ENCODE assay signal across 8 cellular contexts in genomic region chr14:23301288-23301968, GRCh38. TPM values are rescaled to one million over a fixed set of nuclear protein-coding genes. Genes with fewer than 3 reads are reported as not detected.
DNase-seq lines count a peak whose midpoint lies in the region; ATAC-seq, FAIRE-seq and TF ChIP-seq lines count a peak whose summit lies in the region.

No MANE protein-coding gene starts in this region.

- peak; percentile 98 for TF ChIP-seq CTCF in GM13976 (IDR thresholded peaks at IDR 0.05; ENCODE audit: borderline replicate concordance, control extremely low read depth, extremely low read depth, insufficient read depth, missing control alignments)
- peak; percentile 80 for TF ChIP-seq CTCF in psoas muscle (IDR thresholded peaks at IDR 0.05)

- in situ Hi-C loops in GM13976 (cut with MboI; ENCODE audit: low sequenced_read_pairs, unreplicated experiment): no loop called here

- intact Hi-C loops in left ventricle myocardium superior (cut with micrococcal nuclease): no loop called here
- intact Hi-C loops in psoas muscle (cut with DNase I): no loop called here

- H3K36me3 ChIP-seq in psoas muscle (ENCODE audit: insufficient read depth in 1 of 2, low read depth in 1 of 2): peaks cover 8 to 30% of the 10 kb centered on the region in 2 donors

- peak overlapping the region; percentile 78 for H3K4me3 ChIP-seq in psoas muscle

- H3K27ac ChIP-seq in psoas muscle: peak overlapping the region; percentile 93

- no peaks in the 10 kb centered on the region for H3K27me3 ChIP-seq in psoas muscle (ENCODE audit: insufficient read depth in 3 of 3, low read length in 2 of 3)

- FAIRE-seq in urothelium cell line (lab: Jason Lieb, UNC): peak; percentile 13

- WGBS in psoas muscle, 3 donors: 0% methylated on average over 41 to 79 of the region's 87 CpGs

- no peaks in the 10 kb centered on the region for H3K9me3 ChIP-seq in psoas muscle

- peak; percentile 98 for DNase-seq in GM13976 (ENCODE audit: low spot score)
- peak; percentile 96 for DNase-seq in NCI-H1436 (lab: John Stamatoyannopoulos, UW)
- peak; percentile 93 for DNase-seq in T follicular helper cell (ENCODE audit: low read depth)
- DNase-seq in amniotic epithelial cell (ENCODE audit: low read depth): peak; percentile 97
- DNase-seq in left ventricle myocardium superior: peak; percentile 100
- DNase-seq in psoas muscle: peak; percentile 99
- peak; percentile 97 for DNase-seq in urothelium cell line (ENCODE audit: low spot score)

- H3K4me1 ChIP-seq in psoas muscle: peaks cover 31% of the 10 kb centered on the region

- ATAC-seq in HG02852 (IDR thresholded peaks at IDR 0.05; ENCODE audit: unreplicated experiment) (peak; percentile 78), left ventricle myocardium superior (peak; percentile 84), psoas muscle (peak; percentile 83 to 87 (median 84))

RNA-seq across cellular contexts. Expression of gene PPP1R3E, which starts 1.2 kb away (rescaled TPM):
- total RNA-seq in left ventricle myocardium superior: 11.6 TPM
- 10 to 100 TPM in 2 of 4 donors, 1 to 10 TPM in 2; 6.4 to 15.2 (median 9.5) TPM for total RNA-seq in psoas muscle
- polyA plus RNA-seq in psoas muscle: 10 to 100 TPM in 1 of 3 donors, 1 to 10 TPM in 2; 5.6 to 23.1 (median 9.9) TPM

RNA-seq across cellular contexts. Expression of gene BCL2L2, which starts 5.2 kb away (rescaled TPM):
- total RNA-seq in left ventricle myocardium superior: 38.3 TPM
- total RNA-seq in psoas muscle: 10 to 100 TPM; 17.8 to 30.2 (median 26.7) TPM
- polyA plus RNA-seq in psoas muscle: 10 to 100 TPM; 12.1 to 23.8 (median 20.6) TPM

RNA-seq across cellular contexts. Expression of gene HOMEZ, which starts 15.5 kb away (rescaled TPM):
- 7.9 TPM for total RNA-seq in left ventricle myocardium superior
- 10 to 100 TPM in 2 of 4 donors, 1 to 10 TPM in 2; 6.3 to 13.4 (median 9.6) TPM for total RNA-seq in psoas muscle
- polyA plus RNA-seq in psoas muscle: 1 to 10 TPM; 3.5 to 4.8 (median 4.5) TPM

RNA-seq across cellular contexts. Expression of gene PABPN1, which starts 19.8 kb away (rescaled TPM):
- total RNA-seq in left ventricle myocardium superior: 76.8 TPM
- 10 to 100 TPM; 65.2 to 84.0 (median 79.6) TPM for total RNA-seq in psoas muscle
- 100 to 1,000 TPM in 2 of 3 donors, 10 to 100 TPM in 1; 73.6 to 104 (median 102) TPM for polyA plus RNA-seq in psoas muscle

RNA-seq across cellular contexts. Expression of gene SLC22A17, which starts 51.3 kb away (rescaled TPM):
- 10.7 TPM for total RNA-seq in left ventricle myocardium superior
- total RNA-seq in psoas muscle: 1 to 10 TPM in 3 of 4 donors, under 1 TPM in 1; 0.95 to 6.3 (median 1.8) TPM
- polyA plus RNA-seq in psoas muscle: 1 to 10 TPM; 1.1 to 1.4 (median 1.2) TPM

Comparison
In these comparisons a context has a peak if more than half of its experiments do, and no peak if none do; other contexts are left out.
1. Peak in every context shown above with its lines: DNase-seq, ATAC-seq, H3K4me3 ChIP-seq and H3K27ac ChIP-seq.